ENCODE assay signal across 23 cellular contexts in genomic region chr16:23330583-23331249, GRCh38. TPM values are rescaled to one million over a fixed set of nuclear protein-coding genes. Genes with fewer than 3 reads are reported as not detected.
DNase-seq lines count a peak whose midpoint lies in the region; ATAC-seq, FAIRE-seq and TF ChIP-seq lines count a peak whose summit lies in the region.
"Had no signal": no experiment of that assay in that cellular context is flagged by ENCODE, and none has a peak within 500 bp of the region (broad histone marks: within the 10 kb centered on the region; RNA-seq: fewer than 3 reads in every experiment).

No MANE protein-coding gene starts in this region.

- 2% methylated on average over 11 of the region's 11 CpGs for WGBS in K562 (ENCODE audit: insufficient coverage, low coverage, missing lambda C conversion rate)
- WGBS in body of pancreas, 2 donors = 74 to 75% methylated on average over 7 to 11 of the region's 11 CpGs
- 81 to 82% methylated on average over 11 of the region's 11 CpGs for WGBS in testis, 2 donors

- no peak for TF ChIP-seq POLR2A in HCT116 (IDR thresholded peaks at IDR 0.05; ENCODE audit: borderline replicate concordance, extremely low read depth, insufficient read depth, insufficient read length)
- TF ChIP-seq POLR2A in K562 (conservative IDR thresholded peaks at IDR 0.05) = no peak
- TF ChIP-seq POLR2A in body of pancreas (IDR thresholded peaks at IDR 0.05) = no peak
- no peak for TF ChIP-seq POLR2A in testis (IDR thresholded peaks at IDR 0.05)

- H3K27ac ChIP-seq in HCT116 (ENCODE audit: low read depth, low read length) = no peak overlapping the region
- H3K27ac ChIP-seq in K562 (ENCODE audit: extremely low read depth, low read depth, low read length) = no peak overlapping the region
- H3K27ac ChIP-seq in body of pancreas = no peak overlapping the region
- H3K27ac ChIP-seq in testis = no peak overlapping the region
- H3K27ac ChIP-seq: C4-2B, RWPE1 had no signal

- FAIRE-seq in K562 (lab: Jason Lieb, UNC) = no peak
- FAIRE-seq: D721Med, GM12892, GM18507, H54 had no signal

- H3K4me3 ChIP-seq in HCT116 (replicated peaks in 1 of 2; ENCODE audit: low read depth in 1 of 2, low read length in 2 of 2) (no peak overlapping the region), K562 (no peak overlapping the region), body of pancreas (no peak overlapping the region), testis (no peak overlapping the region)

- CTCF ChIA-PET in HCT116 (lab: Charles Lee) = no interaction called here
- CTCF ChIA-PET in K562 (lab: Yijun Ruan, JAX; ENCODE audit: low intra/inter-chr PET ratio) = no interaction called here

- H3K9me3 ChIP-seq in HCT116 (ENCODE audit: control insufficient read depth in 1 of 2, insufficient read depth in 1 of 2, low read depth in 1 of 2, low read length in 2 of 2) = no peaks in the 10 kb centered on the region
- H3K9me3 ChIP-seq in K562 (replicated peaks; ENCODE audit: control insufficient read depth, insufficient read depth, low read depth, low read length) = no peaks in the 10 kb centered on the region; the same call in 1 of the 2 replicates
- no peaks in the 10 kb centered on the region for H3K9me3 ChIP-seq in body of pancreas
- H3K9me3 ChIP-seq in testis = no peaks in the 10 kb centered on the region

- no peak for TF ChIP-seq CTCF in HCT116 (IDR thresholded peaks at IDR 0.05 in 2 of 3, conservative IDR thresholded peaks at IDR 0.05 in 1 of 3; ENCODE audit: borderline replicate concordance in 1 of 3, insufficient read depth in 1 of 3, low read depth in 2 of 3, low read length in 2 of 3)
- TF ChIP-seq CTCF in K562 (IDR thresholded peaks at IDR 0.05 in 2 of 3, conservative IDR thresholded peaks at IDR 0.05 in 1 of 3; ENCODE audit: insufficient read depth in 2 of 3, low read depth in 1 of 3, low read length in 3 of 3) = no peak
- no peak for TF ChIP-seq CTCF in body of pancreas (IDR thresholded peaks at IDR 0.05)
- TF ChIP-seq CTCF in testis (IDR thresholded peaks at IDR 0.05) = no peak

- RAD21 ChIA-PET in HCT116 (lab: Charles Lee; ENCODE audit: low non-redundant PET in 1 of 2, low total read pairs in 2 of 2, uncharacterized antibody in 2 of 2, unreplicated experiment in 2 of 2) = no interaction called here

- H3K79me2 ChIP-seq in HCT116 (ENCODE audit: insufficient read depth, low read length) = no peaks in the 10 kb centered on the region
- H3K79me2 ChIP-seq in K562 (ENCODE audit: control insufficient read depth, insufficient read depth, low read length) = no peaks in the 10 kb centered on the region

- H3K4me2 ChIP-seq in HCT116 (ENCODE audit: low read length) (no peak overlapping the region), K562 (ENCODE audit: insufficient read depth, low read length) (no peak overlapping the region)

- H3K9me2 ChIP-seq in HCT116 (ENCODE audit: insufficient read depth) = no peaks in the 10 kb centered on the region

- 0 out of 2 replicates have a peak, but pooled peaks have one; percentile 22 for ATAC-seq in HCT116
- no peak for ATAC-seq in K562
- ATAC-seq in body of pancreas = no peak

- no peaks in the 10 kb centered on the region for H3K9me1 ChIP-seq in K562 (ENCODE audit: control insufficient read depth, insufficient read depth, low read length)

- H2AFZ ChIP-seq in HCT116 (ENCODE audit: low read depth, low read length, poor library complexity, severe bottlenecking) (no peak overlapping the region), K562 (ENCODE audit: low read depth, low read length) (no peak overlapping the region)

- TF ChIP-seq RAD21 in HCT116 (IDR thresholded peaks at IDR 0.05; ENCODE audit: low read depth) (no peak), K562 (CRISPR knock-in tag; conservative IDR thresholded peaks at IDR 0.05 in 1 of 2, IDR thresholded peaks at IDR 0.05 in 1 of 2) (no peak)

- H3K9ac ChIP-seq in HCT116 (ENCODE audit: low read length) (no peak overlapping the region), K562 (ENCODE audit: insufficient read depth in 1 of 2, low read depth in 2 of 2, low read length in 2 of 2) (no peak overlapping the region)

- H3K36me3 ChIP-seq in HCT116 (ENCODE audit: control insufficient read depth in 1 of 2, insufficient read depth in 2 of 2, low read length in 2 of 2) = no peaks in the 10 kb centered on the region
- H3K36me3 ChIP-seq in K562 (ENCODE audit: control insufficient read depth, insufficient read depth, low read length) = no peaks in the 10 kb centered on the region
- no peaks in the 10 kb centered on the region for H3K36me3 ChIP-seq in body of pancreas (replicated peaks in 1 of 2; ENCODE audit: insufficient read depth in 1 of 2, low read depth in 2 of 2)
- no peaks in the 10 kb centered on the region for H3K36me3 ChIP-seq in testis (ENCODE audit: low read depth, missing control alignments)

- no peak for DNase-seq in HCT116 (ENCODE audit: low read depth, low spot score)
- peak; percentile 28 for DNase-seq in NCI-H226
- DNase-seq in K562 (ENCODE audit: extremely low read depth in 1 of 4, low spot score in 3 of 4) = peak in 1 of 4 experiments; percentile 26
- peak; percentile 53 for DNase-seq in posterior vena cava (ENCODE audit: low spot score)
- no peak for DNase-seq in GDM1 (lab: John Stamatoyannopoulos, UW)
- no peak for DNase-seq in hepatic stellate cell (ENCODE audit: low spot score)
- DNase-seq in body of pancreas = no peak
- no peak for DNase-seq in testis
- DNase-seq: AML-193, NCI-H1105, NCI-H2081, NCI-H2171 treated with DMSO at 0.1 percent for 48 hours, NCI-H510A treated with DMSO at 0.1 percent for 48 hours, NCI-H774, OCI-M1 had no signal

- in situ Hi-C loops in K562 (cut with MboI) = no loop called here

- no peak for TF ChIP-seq EP300 in K562 (IDR thresholded peaks at IDR 0.05; ENCODE audit: low read length)

- BruUV-seq in HCT116 (replicated peaks; lab: Mats Ljungman, UMichigan) = no TSS peak
- BruUV-seq in K562 (replicated peaks; lab: Mats Ljungman, UMichigan) = no TSS peak

- intact Hi-C loops in HCT116 (cut with micrococcal nuclease) (no loop called here), K562 (cut with micrococcal nuclease) (no loop called here), posterior vena cava (cut with DNase I) (no loop called here), body of pancreas (cut with DNase I) (no loop called here), testis (cut with DNase I; ENCODE audit: low total_unique reads) (no loop called here)

- POLR2A ChIA-PET in HCT116 (lab: Charles Lee) (no interaction called here), K562 (lab: Yijun Ruan, JAX) (no interaction called here)

- H3K27me3 ChIP-seq in HCT116 (ENCODE audit: insufficient read depth, low read length) = no peaks in the 10 kb centered on the region
- H3K27me3 ChIP-seq in K562 (ENCODE audit: control insufficient read depth in 2 of 2, insufficient read depth in 2 of 2, low read length in 2 of 2) = peaks cover 8 to 19% of the 10 kb centered on the region in 2 experiments; a peak in 3 of 5 replicates
- no peaks in the 10 kb centered on the region for H3K27me3 ChIP-seq in body of pancreas
- no peaks in the 10 kb centered on the region for H3K27me3 ChIP-seq in testis

- H4K20me1 ChIP-seq in HCT116 (ENCODE audit: insufficient read depth) (no peaks in the 10 kb centered on the region), K562 (replicated peaks; ENCODE audit: control insufficient read depth, insufficient read depth, low read length) (no peaks in the 10 kb centered on the region)

- H3K4me1 ChIP-seq in HCT116 (ENCODE audit: control insufficient read depth in 1 of 2, insufficient read depth in 2 of 2, low read length in 2 of 2) (no peaks in the 10 kb centered on the region), K562 (replicated peaks in 1 of 2; ENCODE audit: control insufficient read depth in 2 of 2, insufficient read depth in 2 of 2, low read length in 2 of 2) (no peaks in the 10 kb centered on the region; a peak in 1 of 5 replicates), body of pancreas (peaks cover 10% of the 10 kb centered on the region), testis (no peaks in the 10 kb centered on the region)

TF ChIP-seq in HCT116, 20 proteins besides CTCF, POLR2A, EP300 and RAD21:
- no peak for TF ChIP-seq MAX (IDR thresholded peaks at IDR 0.05)
- TF ChIP-seq SP1 (IDR thresholded peaks at IDR 0.05; ENCODE audit: low read depth) = no peak

TF ChIP-seq in K562, 482 proteins besides CTCF, POLR2A, EP300 and RAD21 (continues in another document):
- TF ChIP-seq ZBTB9 (CRISPR knock-in tag; IDR thresholded peaks at IDR 0.05) = no peak
- peak; percentile 48 for TF ChIP-seq ARID1B (IDR thresholded peaks at IDR 0.05)
- TF ChIP-seq CBFA2T3 (IDR thresholded peaks at IDR 0.05) = peak; percentile 50
- peak; percentile 49; the same call in 1 of the 2 replicates for TF ChIP-seq FOSL1 (tag; conservative IDR thresholded peaks at IDR 0.05)

RNA-seq across cellular contexts. Expression of gene SCNN1B, which starts 28.6 kb away (rescaled TPM):
- total RNA-seq in HCT116 (2021; ENCODE audit: unreplicated experiment) (0.37 TPM), K562 (2014; rRNA removed) (not detected in 2 replicates), K562 (2014; rRNA removed; fragmentation: Illumina TruSeq; extraction: Trizol) (not detected in 2 replicates), K562 (2015; rRNA removed; fragmentation: Illumina TruSeq; extraction: Trizol) (not detected in 2 replicates), K562 (2021) (not detected in 2 replicates), posterior vena cava (1 to 10 TPM; 2.7 to 4.5 TPM), body of pancreas (1 to 10 TPM in 1 of 2 donors, not detected in 1; 4.7 TPM), testis (under 1 TPM; 0.31 to 0.55 TPM)
- polyA plus RNA-seq in HCT116 (2012) = 0.07 and 0.14 TPM in 2 replicates
- total RNA-seq in K562 (2011; cell fraction: chromatin; rRNA removed; ENCODE audit: low replicate concordance) = not detected in 2 replicates
- not detected in 2 replicates for total RNA-seq in K562 (2011; cell fraction: nucleolus; rRNA removed)
- total RNA-seq in K562 (2011; cell fraction: nucleoplasm; rRNA removed) = not detected in 2 replicates
- polyA plus RNA-seq in K562 (2011; rRNA removed) (not detected in 2 replicates), K562 (2014; fragmentation: Illumina TruSeq; extraction: Trizol) (not detected in 2 replicates), K562 (2014; fragmentation: Nextera tagmentation; extraction: Ambion mirVana) (not detected), K562 (2014; rRNA removed) (not detected in 2 replicates), testis (ENCODE audit: insufficient read depth, low read depth, low replicate concordance) (1.1 TPM)
- not detected in 2 replicates for polyA plus RNA-seq in K562 (2011; cell fraction: cytosol; rRNA removed)
- polyA plus RNA-seq in K562 (2011; cell fraction: nucleus; rRNA removed) = not detected in 2 replicates
- not detected in 2 replicates for polyA plus RNA-seq in K562 (2012)
- polyA minus RNA-seq in K562 (2011; rRNA and poly(A)+ RNA removed) = not detected in 2 replicates
- polyA minus RNA-seq in K562 (2011; cell fraction: cytosol; rRNA and poly(A)+ RNA removed) = not detected in 2 replicates
- polyA minus RNA-seq in K562 (2011; cell fraction: nucleus; rRNA and poly(A)+ RNA removed) = not detected in 2 replicates
- total RNA-seq: HT-29, LHCN-M2 had no signal

Comparison
In these comparisons a context has a peak if more than half of its experiments do, and no peak if none do; other contexts are left out.
1. DNase-seq: peak in NCI-H226 (single experiment) and posterior vena cava (single experiment); none in HCT116 (single experiment), GDM1 (single experiment), hepatic stellate cell (single experiment), body of pancreas (0 of 4) and testis (single experiment).
2. Of the 22 proteins assayed by ChIP-seq in both K562 and HCT116: peak only in K562: FOSL1; only in HCT116: none; in both: none; in neither: 21.